22 cellular contexts compared by ENCODE assay signal in genomic region chr13:91158015-91158390, GRCh38.
A peak's percentile ranks its signal among the peaks of the same experiment; 100 is the strongest.
DNase-seq lines count a peak whose midpoint lies in the region; ATAC-seq and TF ChIP-seq lines count a peak whose summit lies in the region.
"Had no signal": no experiment of that assay in that cellular context is flagged by ENCODE, and none has a peak within 500 bp of the region (broad histone marks: within the 10 kb centered on the region; RNA-seq: fewer than 3 reads in every experiment).

No MANE protein-coding gene starts in this region.

- H3K9me3 Mint-ChIP-seq in type B pancreatic cell = peaks cover 10% of the 10 kb centered on the region
- H3K9me3 Mint-ChIP-seq: activated CD4-positive, alpha-beta memory T cell treated with anti-CD3 and anti-CD28 coated beads, Interleukin-2, amount 10 ng/mL, durations not matched to agents 7 days and 5 days; activated naive CD8-positive, alpha-beta T cell treated with anti-CD3 and anti-CD28 coated beads for 36 hours; stimulated activated naive B cell treated with anti-CD40 and anti-IgM and Interleukin-4, amounts not matched to agents 10 μg/mL and 1 μg/mL and 100 μg/mL, for 72 hours had no signal

- H3K9ac ChIP-seq in PC-3 (ENCODE audit: low read length) = no peak overlapping the region

- peaks cover 41% of the 10 kb centered on the region for H3K4me1 Mint-ChIP-seq in type B pancreatic cell (ENCODE audit: unreplicated experiment)
- H3K4me1 Mint-ChIP-seq: activated CD4-positive, alpha-beta memory T cell treated with anti-CD3 and anti-CD28 coated beads, Interleukin-2, amount 10 ng/mL, durations not matched to agents 7 days and 5 days; activated naive CD8-positive, alpha-beta T cell treated with anti-CD3 and anti-CD28 coated beads for 36 hours; CD4-positive, alpha-beta memory T cell; stimulated activated naive B cell treated with anti-CD40 and anti-IgM and Interleukin-4, amounts not matched to agents 10 μg/mL and 1 μg/mL and 100 μg/mL, for 72 hours had no signal

- no peaks in the 10 kb centered on the region for H3K9me3 ChIP-seq in PC-3 (ENCODE audit: low read length)
- H3K9me3 ChIP-seq: esophagus muscularis mucosa, Peyer's patch, tibial nerve had no signal

- DNase-seq in NCI-H82 (lab: John Stamatoyannopoulos, UW) (peak; percentile 25), NCI-H82 treated with DMSO at 0.1 percent for 48 hours (lab: John Stamatoyannopoulos, UW; ENCODE audit: unreplicated experiment) (no peak), PC-3 (peak; percentile 15), epithelial cell of proximal tubule (ENCODE audit: low read depth) (no peak), type B pancreatic cell (ENCODE audit: extremely low spot score, unreplicated experiment) (no peak), NCI-H524 treated with DMSO at 0.1 percent for 48 hours (lab: John Stamatoyannopoulos, UW) (no peak)
- DNase-seq in activated CD8-positive, alpha-beta memory T cell treated with anti-CD3 and anti-CD28 coated beads for 24 hours = no peak
- DNase-seq: activated CD4-positive, alpha-beta memory T cell treated with anti-CD3 and anti-CD28 coated beads, Interleukin-2, amount 10 ng/mL, durations not matched to agents 7 days and 5 days; activated naive CD8-positive, alpha-beta T cell treated with anti-CD3 and anti-CD28 coated beads for 36 hours; activated T-cell treated with anti-CD3 and anti-CD28 coated beads, Interleukin-2, amount 50 U/mL, for 48 hours; CD4-positive, alpha-beta memory T cell; glutamatergic neuron; islet precursor cell; mesendoderm; NCI-H1930; NCI-H446 treated with DMSO at 0.1 percent for 48 hours; Peyer's patch; retina; stimulated activated naive B cell treated with anti-CD40 and anti-IgM and Interleukin-4, amounts not matched to agents 10 μg/mL and 1 μg/mL and 100 μg/mL, for 72 hours had no signal

- H3F3A ChIP-seq in PC-3 (ENCODE audit: low read length, unreplicated experiment) = no peaks in the 10 kb centered on the region

- no peak overlapping the region for H3K27ac Mint-ChIP-seq in type B pancreatic cell
- H3K27ac Mint-ChIP-seq: activated CD4-positive, alpha-beta memory T cell treated with anti-CD3 and anti-CD28 coated beads, Interleukin-2, amount 10 ng/mL, durations not matched to agents 7 days and 5 days; activated naive CD8-positive, alpha-beta T cell treated with anti-CD3 and anti-CD28 coated beads for 36 hours; CD4-positive, alpha-beta memory T cell; stimulated activated naive B cell treated with anti-CD40 and anti-IgM and Interleukin-4, amounts not matched to agents 10 μg/mL and 1 μg/mL and 100 μg/mL, for 72 hours had no signal

- no TSS peak for BruUV-seq in PC-3 (replicated peaks; lab: Mats Ljungman, UMichigan)

- no peak overlapping the region for H2AFZ ChIP-seq in PC-3 (ENCODE audit: low read length)

- H3K36me3 ChIP-seq in PC-3 (ENCODE audit: low read depth, low read length) = no peaks in the 10 kb centered on the region
- H3K36me3 ChIP-seq: esophagus muscularis mucosa, Peyer's patch, tibial nerve had no signal

- H3K27ac ChIP-seq in PC-3 (ENCODE audit: low read length) = no peak overlapping the region
- H3K27ac ChIP-seq: esophagus muscularis mucosa, Peyer's patch, tibial nerve had no signal

- peaks cover 21% of the 10 kb centered on the region; the same call in 1 of the 2 replicates for H3K27me3 ChIP-seq in PC-3 (ENCODE audit: low read length)
- H3K27me3 ChIP-seq: Peyer's patch, tibial nerve had no signal

- H3K27me3 Mint-ChIP-seq in type B pancreatic cell = no peaks in the 10 kb centered on the region

- peak; percentile 39; the same call in 1 of the 2 replicates for TF ChIP-seq CTCF in PC-3 (conservative IDR thresholded peaks at IDR 0.05; ENCODE audit: low read depth, low read length)
- TF ChIP-seq CTCF in epithelial cell of proximal tubule (conservative IDR thresholded peaks at IDR 0.05; ENCODE audit: low read depth, low read length) = peak; percentile 51
- peak; percentile 44 for TF ChIP-seq CTCF in type B pancreatic cell (conservative IDR thresholded peaks at IDR 0.05)

- no peak overlapping the region for H3K4me2 ChIP-seq in PC-3 (ENCODE audit: low read length)

- no peaks in the 10 kb centered on the region for H4K20me1 ChIP-seq in PC-3 (ENCODE audit: low read length)

- ATAC-seq in PC-3 (no peak), GM21723 (IDR thresholded peaks at IDR 0.05; ENCODE audit: unreplicated experiment) (no peak)
- ATAC-seq: stimulated activated naive B cell treated with anti-CD40 and anti-IgM and Interleukin-4, amounts not matched to agents 10 μg/mL and 1 μg/mL and 100 μg/mL, for 72 hours had no signal

- CTCF ChIA-PET in PC-3 (lab: Charles Lee) = interaction anchor here (0.7 kb wide), 1 partner anchor 16 kb away, joined by 7 read pairs; no protein-coding TSS in a partner anchor

- no peak overlapping the region for H3K4me3 Mint-ChIP-seq in type B pancreatic cell
- H3K4me3 Mint-ChIP-seq: activated CD4-positive, alpha-beta memory T cell treated with anti-CD3 and anti-CD28 coated beads, Interleukin-2, amount 10 ng/mL, durations not matched to agents 7 days and 5 days; activated naive CD8-positive, alpha-beta T cell treated with anti-CD3 and anti-CD28 coated beads for 36 hours; CD4-positive, alpha-beta memory T cell; stimulated activated naive B cell treated with anti-CD40 and anti-IgM and Interleukin-4, amounts not matched to agents 10 μg/mL and 1 μg/mL and 100 μg/mL, for 72 hours had no signal

- no peaks in the 10 kb centered on the region for H3K9me2 ChIP-seq in PC-3 (replicated peaks; ENCODE audit: low read length)

- POLR2A ChIA-PET in PC-3 (lab: Charles Lee; ENCODE audit: unreplicated experiment) = no interaction called here

- intact Hi-C loops in PC-3 (cut with micrococcal nuclease) = loop anchor here (1.0 kb wide), 1 partner anchor 24 kb away; no protein-coding TSS in a partner anchor

- H3K4me1 ChIP-seq in PC-3 (ENCODE audit: insufficient read depth, low read length) = 0 out of 2 replicates have a peak, but pooled peaks cover 3% of the 10 kb centered on the region
- H3K4me1 ChIP-seq: esophagus muscularis mucosa, Peyer's patch, tibial nerve had no signal

- H3K4me3 ChIP-seq in PC-3 (ENCODE audit: low read length) (no peak overlapping the region), epithelial cell of proximal tubule (ENCODE audit: low read depth, low read length) (no peak overlapping the region)
- H3K4me3 ChIP-seq: esophagus muscularis mucosa, Peyer's patch, tibial nerve had no signal

- H3K36me3 Mint-ChIP-seq in type B pancreatic cell = no peaks in the 10 kb centered on the region
- H3K36me3 Mint-ChIP-seq: activated naive CD8-positive, alpha-beta T cell treated with anti-CD3 and anti-CD28 coated beads for 36 hours; CD4-positive, alpha-beta memory T cell; stimulated activated naive B cell treated with anti-CD40 and anti-IgM and Interleukin-4, amounts not matched to agents 10 μg/mL and 1 μg/mL and 100 μg/mL, for 72 hours had no signal

- no peaks in the 10 kb centered on the region for H3K79me2 ChIP-seq in PC-3 (ENCODE audit: low read length)

Comparison
In these comparisons a context has a peak if more than half of its experiments do, and no peak if none do; other contexts are left out.
1. DNase-seq: peak in NCI-H82 (single experiment) and PC-3 (single experiment); none in NCI-H82 treated with DMSO at 0.1 percent for 48 hours (single experiment), epithelial cell of proximal tubule (single experiment), type B pancreatic cell (single experiment), NCI-H524 treated with DMSO at 0.1 percent for 48 hours (single experiment) and activated CD8-positive, alpha-beta memory T cell treated with anti-CD3 and anti-CD28 coated beads for 24 hours (single experiment).
2. Peak in every context shown above with its lines, with median percentiles within 50 percentile points of each other: CTCF ChIP-seq.